ENCODE assay signal across 8 cellular contexts in genomic region chr2:237434916-237435315, GRCh38. TPM values are rescaled to one million over a fixed set of nuclear protein-coding genes. Genes with fewer than 3 reads are reported as not detected.
A peak's percentile ranks its signal among the peaks of the same experiment; 100 is the strongest.
DNase-seq lines count a peak whose midpoint lies in the region; ATAC-seq and TF ChIP-seq lines count a peak whose summit lies in the region.

No MANE protein-coding gene starts in this region.

- H3K9me3 Mint-ChIP-seq in CD8-positive, alpha-beta memory T cell = no peaks in the 10 kb centered on the region

- peak overlapping the region; percentile 11; the same call in 1 of the 2 replicates for H3K18ac ChIP-seq in IMR-90 (ENCODE audit: low read depth, low read length)

- no peak overlapping the region for H3K23ac ChIP-seq in IMR-90 (ENCODE audit: low read depth, low read length)

- no TSS peak for BruUV-seq in IMR-90 (replicated peaks; lab: Mats Ljungman, UMichigan)

- peak overlapping the region; percentile 55 to 91 (median 78) for H3K4me3 Mint-ChIP-seq in CD8-positive, alpha-beta memory T cell

- 0 out of 2 replicates have a peak overlapping the region, but pooled peaks have one; percentile 67 for H3K14ac ChIP-seq in IMR-90 (replicated peaks; ENCODE audit: low read depth, low read length)

- H2BK20ac ChIP-seq in IMR-90 (ENCODE audit: low read depth, low read length) = peak overlapping the region; percentile 91; the same call in 1 of the 2 replicates

- no peak overlapping the region for H2AK9ac ChIP-seq in IMR-90 (replicated peaks; ENCODE audit: low read depth, low read length, poor library complexity)

- no peaks in the 10 kb centered on the region for H3K36me3 ChIP-seq in CD8-positive, alpha-beta memory T cell (ENCODE audit: insufficient read depth, low read length)
- no peaks in the 10 kb centered on the region for H3K36me3 ChIP-seq in IMR-90 (ENCODE audit: control insufficient read depth, insufficient read depth, low read length)

- peak overlapping the region; percentile 43; the same call in 1 of the 2 replicates for H4K91ac ChIP-seq in IMR-90 (ENCODE audit: insufficient read depth, low read depth, low read length)

- H3K4me3 ChIP-seq in CD8-positive, alpha-beta memory T cell (ENCODE audit: low read length) = peak overlapping the region; percentile 62
- no peak overlapping the region for H3K4me3 ChIP-seq in IMR-90 (ENCODE audit: insufficient read depth, low read depth, low read length)

- no peaks in the 10 kb centered on the region for H3K9me3 ChIP-seq in CD8-positive, alpha-beta memory T cell (ENCODE audit: low read length)
- H3K9me3 ChIP-seq in IMR-90 (ENCODE audit: control insufficient read depth, insufficient read depth, low read length) = no peaks in the 10 kb centered on the region

- H3K36me3 Mint-ChIP-seq in CD8-positive, alpha-beta memory T cell = no peaks in the 10 kb centered on the region

- H3K4me1 Mint-ChIP-seq in CD8-positive, alpha-beta memory T cell = peaks cover 60 to 74% (median 67%) of the 10 kb centered on the region in 3 donors

- peak overlapping the region; percentile 40; the same call in 1 of the 3 replicates for H2BK15ac ChIP-seq in IMR-90 (ENCODE audit: low read depth, low read length)

- H3K27ac Mint-ChIP-seq in CD8-positive, alpha-beta memory T cell = peak overlapping the region; percentile 48 to 98 (median 90)

- peak; percentile 42 to 81 (median 71) for DNase-seq in CD8-positive, alpha-beta memory T cell
- peak; percentile 75 for DNase-seq in IMR-90
- DNase-seq in activated T-cell treated with anti-CD3 and anti-CD28 coated beads for 48 hours (ENCODE audit: low read depth) = peak; percentile 82
- DNase-seq in kidney tubule cell (ENCODE audit: low spot score) = peak; percentile 28
- DNase-seq in stimulated activated CD8-positive, alpha-beta memory T cell treated with anti-CD3 and anti-CD28 coated beads, Interleukin-4, amount 100 ng/mL, for 4 hours (ENCODE audit: low read depth in 2 of 2, low spot score in 1 of 2) = peak; percentile 62 to 80
- DNase-seq in NCI-H2196 treated with DMSO at 0.1 percent for 48 hours (lab: John Stamatoyannopoulos, UW; ENCODE audit: unreplicated experiment) = no peak
- DNase-seq in HEK293T (ENCODE audit: extremely low spot score) = no peak

- H4K5ac ChIP-seq in IMR-90 (ENCODE audit: low read depth, low read length) = peak overlapping the region; percentile 30; the same call in 1 of the 2 replicates

- H2BK5ac ChIP-seq in IMR-90 (ENCODE audit: low read depth, low read length, poor library complexity, severe bottlenecking) = peak overlapping the region; percentile 92

- H3K79me1 ChIP-seq in IMR-90 (ENCODE audit: low read depth in 1 of 2, low read length in 2 of 2) = peaks cover 0 to 28% of the 10 kb centered on the region in 2 experiments

- peaks cover 37% of the 10 kb centered on the region for H3K9me1 ChIP-seq in IMR-90 (ENCODE audit: insufficient read depth, low read length)

- H3K4me1 ChIP-seq in CD8-positive, alpha-beta memory T cell (ENCODE audit: insufficient read depth, low read length) = peaks cover 75% of the 10 kb centered on the region
- peaks cover 32% of the 10 kb centered on the region for H3K4me1 ChIP-seq in IMR-90 (ENCODE audit: control insufficient read depth, insufficient read depth, low read length)

- intact Hi-C loops in IMR-90 (cut with micrococcal nuclease) = no loop called here

- WGBS in IMR-90 (ENCODE audit: extremely low coverage in 2 of 2, insufficient read length in 1 of 2), 2 experiments = 37% methylated on average over 4 of the region's 13 CpGs; no CpG with 5 or more reads in 1 of the 2 experiments

- H3K56ac ChIP-seq in IMR-90 (ENCODE audit: extremely low read depth, insufficient read depth, low read length) = 0 out of 2 replicates have a peak overlapping the region, but pooled peaks have one; percentile 1

- TF ChIP-seq POLR2A in IMR-90 (IDR thresholded peaks at IDR 0.05; ENCODE audit: low read depth, low read length) = peak; percentile 31; the same call in 1 of the 2 replicates

- H3K4me2 ChIP-seq in IMR-90 (ENCODE audit: low read depth, low read length) = no peak overlapping the region

- peaks cover 2% of the 10 kb centered on the region; the same call in 1 of the 2 replicates for H4K20me1 ChIP-seq in IMR-90 (ENCODE audit: insufficient read depth, low read length)

- in situ Hi-C loops in IMR-90 (cut with MboI; ENCODE audit: low sequenced_read_pairs) = no loop called here

- H4K8ac ChIP-seq in IMR-90 (ENCODE audit: low read depth in 2 of 2, low read length in 2 of 2) = peak overlapping the region; percentile 32 to 86; a peak in 1 of 4 replicates

- H3K27me3 Mint-ChIP-seq in CD8-positive, alpha-beta memory T cell = peaks cover 0 to under 1% of the 10 kb centered on the region in 2 donors

- no peak; the same call in 1 of the 2 replicates for TF ChIP-seq RAD21 in IMR-90 (IDR thresholded peaks at IDR 0.05; ENCODE audit: low read length)

- no peak for ATAC-seq in IMR-90 (ENCODE audit: low read depth)
- ATAC-seq in HG03175 (IDR thresholded peaks at IDR 0.05; ENCODE audit: unreplicated experiment) = no peak

- H3K9ac ChIP-seq in IMR-90 (ENCODE audit: low read depth, low read length) = no peak overlapping the region

- CTCF ChIA-PET in CD8-positive, alpha-beta memory T cell (lab: Charles Lee) = interaction anchor here (1.0 to 7.4 kb wide), 6 partner anchors 13 to 40 kb away, joined by 3 to 81 read pairs (median 4); no protein-coding TSS in a partner anchor
- CTCF ChIA-PET in IMR-90 (lab: Yijun Ruan, JAX) = interaction anchor here (0.6 to 2.4 kb wide), 2 partner anchors 13 to 14 kb away, joined by 3 to 8 read pairs; no protein-coding TSS in a partner anchor
- CTCF ChIA-PET in HEK293T (lab: Yijun Ruan, JAX) = interaction anchor here (0.6 to 2.8 kb wide), 3 partner anchors 13 to 41 kb away, joined by 3 to 13 read pairs (median 3); no protein-coding TSS in a partner anchor

- H2AFZ ChIP-seq in IMR-90 (replicated peaks; ENCODE audit: low read length, poor library complexity) = peak overlapping the region; percentile 44

- H3K27ac ChIP-seq in CD8-positive, alpha-beta memory T cell (ENCODE audit: low read depth, low read length) = no peak overlapping the region
- H3K27ac ChIP-seq in IMR-90 (ENCODE audit: insufficient read depth, low read length) = peak overlapping the region; percentile 22; the same call in 1 of the 2 replicates

- H3K4ac ChIP-seq in IMR-90 (ENCODE audit: low read depth, low read length) = peak overlapping the region; percentile 97

- no peak for TF ChIP-seq CTCF in IMR-90 (conservative IDR thresholded peaks at IDR 0.05; ENCODE audit: low read depth, low read length)

- peak overlapping the region; percentile 93; the same call in 1 of the 2 replicates for H2BK120ac ChIP-seq in IMR-90 (ENCODE audit: low read depth, low read length)

- H2AK5ac ChIP-seq in IMR-90 (ENCODE audit: low read depth, low read length) = peak overlapping the region; percentile 82

- dilution Hi-C loops in IMR-90 (cut with HindIII; ENCODE audit: low sequenced_read_pairs, unreplicated experiment) = no loop called here

- no peaks in the 10 kb centered on the region for H3K27me3 ChIP-seq in CD8-positive, alpha-beta memory T cell (ENCODE audit: insufficient read depth, low read length, poor library complexity, severe bottlenecking)
- no peaks in the 10 kb centered on the region for H3K27me3 ChIP-seq in IMR-90 (ENCODE audit: control insufficient read depth, insufficient read depth, low read length)

- POLR2A ChIA-PET in CD8-positive, alpha-beta memory T cell (lab: Charles Lee) = interaction anchor here (2.7 kb wide), 1 partner anchor 13 kb away, joined by 16 read pairs; no protein-coding TSS in a partner anchor
- POLR2A ChIA-PET in IMR-90 (lab: Charles Lee; ENCODE audit: unreplicated experiment) (interaction anchor here (1.0 kb wide), 1 partner anchor 24 kb away, joined by 3 read pairs; no protein-coding TSS in a partner anchor), HEK293T (lab: Yijun Ruan, JAX) (no interaction called here)

TF ChIP-seq in IMR-90, 13 proteins besides CTCF, POLR2A, EP300 and RAD21 (continues in another document):
- TF ChIP-seq BHLHE40 (IDR thresholded peaks at IDR 0.05; ENCODE audit: low read depth, low read length) = no peak
- no peak for TF ChIP-seq NFE2L2 (IDR thresholded peaks at IDR 0.05; ENCODE audit: low read depth, low read length)
- TF ChIP-seq ELK1 (IDR thresholded peaks at IDR 0.05; ENCODE audit: borderline replicate concordance, low read depth, low read length) = no peak

TF ChIP-seq in HEK293T, 16 proteins besides CTCF, POLR2A, EP300 and RAD21:
- TF ChIP-seq FOXK2 (IDR thresholded peaks at IDR 0.05) (no peak), FOXA1 (IDR thresholded peaks at IDR 0.05) (no peak), SP1 (IDR thresholded peaks at IDR 0.05) (no peak), ARNT (IDR thresholded peaks at IDR 0.05) (no peak), NFRKB (IDR thresholded peaks at IDR 0.05) (no peak), PKNOX1 (IDR thresholded peaks at IDR 0.05) (no peak), LEF1 (IDR thresholded peaks at IDR 0.05; ENCODE audit: borderline replicate concordance) (no peak), CTBP1 (IDR thresholded peaks at IDR 0.05; ENCODE audit: borderline replicate concordance) (no peak), L3MBTL2 (conservative IDR thresholded peaks at IDR 0.05) (no peak), FOXM1 (IDR thresholded peaks at IDR 0.05; ENCODE audit: borderline replicate concordance) (no peak), SUZ12 (IDR thresholded peaks at IDR 0.05) (no peak), ZNF384 (IDR thresholded peaks at IDR 0.05) (no peak)

RNA-seq across cellular contexts. Expression of gene COL6A3, which starts 21.0 kb away (rescaled TPM):
- 1 to 10 TPM; 7.0 to 9.5 TPM for total RNA-seq in CD8-positive, alpha-beta memory T cell
- 0.56 TPM for polyA plus RNA-seq in CD8-positive, alpha-beta memory T cell
- total RNA-seq in IMR-90 (2012; rRNA removed) = 1,501 and 1,855 TPM in 2 replicates
- 798 and 964 TPM in 2 replicates for polyA plus RNA-seq in IMR-90 (2012; rRNA removed)
- 520 and 674 TPM in 2 replicates for polyA plus RNA-seq in IMR-90 (2012; cell fraction: cytosol; rRNA removed)
- polyA plus RNA-seq in IMR-90 (2012; cell fraction: nucleus; rRNA removed; ENCODE audit: low replicate concordance) = 700 and 999 TPM in 2 replicates

RNA-seq across cellular contexts. Expression of gene MLPH, which starts 52.1 kb away (rescaled TPM):
- total RNA-seq in CD8-positive, alpha-beta memory T cell = not detected
- not detected for polyA plus RNA-seq in CD8-positive, alpha-beta memory T cell
- total RNA-seq in IMR-90 (2012; rRNA removed) = 13.8 and 13.9 TPM in 2 replicates
- polyA plus RNA-seq in IMR-90 (2012; rRNA removed) = 21.6 and 23.7 TPM in 2 replicates
- polyA plus RNA-seq in IMR-90 (2012; cell fraction: cytosol; rRNA removed) = 12.9 and 20.1 TPM in 2 replicates
- 50.9 and 66.0 TPM in 2 replicates for polyA plus RNA-seq in IMR-90 (2012; cell fraction: nucleus; rRNA removed; ENCODE audit: low replicate concordance)

Comparison
In these comparisons a context has a peak if more than half of its experiments do, and no peak if none do; other contexts are left out.
1. DNase-seq: peak in CD8-positive, alpha-beta memory T cell (5 of 5), IMR-90 (single experiment), activated T-cell treated with anti-CD3 and anti-CD28 coated beads for 48 hours (single experiment), kidney tubule cell (single experiment) and stimulated activated CD8-positive, alpha-beta memory T cell treated with anti-CD3 and anti-CD28 coated beads, Interleukin-4, amount 100 ng/mL, for 4 hours (2 of 2); none in NCI-H2196 treated with DMSO at 0.1 percent for 48 hours (single experiment) and HEK293T (single experiment).
2. RNA of gene COL6A3, which starts 21.0 kb away (total RNA-seq): 1,501 to 1,855 TPM in IMR-90; 7.0 to 9.5 TPM in CD8-positive, alpha-beta memory T cell; every median in the first group is over 100 times any median in the second.
3. RNA of gene MLPH, which starts 52.1 kb away (total RNA-seq): 13.8 to 13.9 TPM in IMR-90; not detected in CD8-positive, alpha-beta memory T cell; every median in the first group is over 10 times any median in the second.